In genomic region chr14:105420141-105420975, GRCh38 we compare ENCODE assay signal across 8 cellular contexts. TPM values are rescaled to one million over a fixed set of nuclear protein-coding genes. Genes with fewer than 3 reads are reported as not detected.
DNase-seq lines count a peak whose midpoint lies in the region; ATAC-seq, FAIRE-seq and TF ChIP-seq lines count a peak whose summit lies in the region.

No MANE protein-coding gene starts in this region.

- H3K27ac ChIP-seq in DOHH2 (ENCODE audit: low read depth, low read length) (peak overlapping the region; percentile 2), H1 (ENCODE audit: low read depth, low read length) (peak overlapping the region; percentile 77), neural progenitor cell (peak overlapping the region; percentile 5)

- no peaks in the 10 kb centered on the region for H3K27me3 Mint-ChIP-seq in neural progenitor cell (ENCODE audit: insufficient read depth, low read depth)

- peak overlapping the region; percentile 87 for H3K56ac ChIP-seq in H1 (replicated peaks; ENCODE audit: insufficient read length, low read depth, low read length)

- peaks cover 40% of the 10 kb centered on the region for H3K36me3 ChIP-seq in DOHH2 (ENCODE audit: control insufficient read depth, low read length)
- H3K36me3 ChIP-seq in NT2/D1 (ENCODE audit: insufficient read depth, insufficient read length, low read length): peaks cover 39% of the 10 kb centered on the region
- H3K36me3 ChIP-seq in H1 (ENCODE audit: control insufficient read depth in 2 of 4, insufficient read depth in 4 of 4, low read length in 3 of 4): peaks cover 0 to 2% (median 0%) of the 10 kb centered on the region in 4 experiments; a peak in 3 of 8 replicates
- no peaks in the 10 kb centered on the region for H3K36me3 ChIP-seq in neural progenitor cell

- peak overlapping the region; percentile 23 for H4K5ac ChIP-seq in H1 (ENCODE audit: insufficient read length, low read depth, low read length)

- peak overlapping the region; percentile 10 for H3K18ac ChIP-seq in H1 (ENCODE audit: extremely low read depth, low read length)

- peak overlapping the region; percentile 86 for H3K27ac Mint-ChIP-seq in neural progenitor cell

- H3K4me3 ChIP-seq in DOHH2 (ENCODE audit: low read length) (peak overlapping the region; percentile 77), NT2/D1 (ENCODE audit: insufficient read length, low read depth) (peak overlapping the region; percentile 80), H1 (ENCODE audit: extremely low read depth in 1 of 4, insufficient read depth in 2 of 4, low read depth in 3 of 4, low read length in 4 of 4) (peak overlapping the region; percentile 62 to 88 (median 78)), neural progenitor cell (peak overlapping the region; percentile 85)

- DNase-seq in NT2/D1 (ENCODE audit: low read depth, low spot score): no peak
- no peak for DNase-seq in H1 (ENCODE audit: low read depth in 1 of 2, low spot score in 2 of 2)
- DNase-seq in neural progenitor cell (ENCODE audit: low spot score): no peak
- no peak for DNase-seq in cerebellar cortex (ENCODE audit: low spot score)

- peak overlapping the region; percentile 94 for H3K4ac ChIP-seq in H1 (replicated peaks; ENCODE audit: insufficient read length, low read depth, low read length)

- H2BK20ac ChIP-seq in H1 (ENCODE audit: low read length): no peak overlapping the region

- POLR2A ChIA-PET in H1 (lab: Charles Lee; ENCODE audit: partially characterized antibody): interaction anchor here (1.0 to 5.2 kb wide), 6 partner anchors 9 to 23 kb away, joined by 3 to 43 read pairs (median 4); partner anchors contain the start of gene TEX22

- H3K9me3 ChIP-seq in DOHH2 (ENCODE audit: control insufficient read depth, insufficient read depth, low read length) (no peaks in the 10 kb centered on the region), NT2/D1 (ENCODE audit: insufficient read depth, low read length) (no peaks in the 10 kb centered on the region), H1 (ENCODE audit: insufficient read depth in 2 of 2, low read depth in 1 of 2, low read length in 1 of 2) (no peaks in the 10 kb centered on the region), neural progenitor cell (ENCODE audit: low read depth) (no peaks in the 10 kb centered on the region)

- H3K27me3 ChIP-seq in DOHH2 (ENCODE audit: control insufficient read depth, low read length) (peaks cover 6% of the 10 kb centered on the region; the same call in 1 of the 2 replicates), NT2/D1 (ENCODE audit: insufficient read depth, insufficient read length) (no peaks in the 10 kb centered on the region), H1 (replicated peaks in 1 of 4; ENCODE audit: control insufficient read depth in 3 of 4, extremely low read depth in 1 of 4, insufficient read depth in 3 of 4, low read length in 3 of 4) (peaks cover 0 to 3% (median 1%) of the 10 kb centered on the region in 4 experiments; a peak in 3 of 7 replicates), neural progenitor cell (peaks cover 9% of the 10 kb centered on the region)

- 7% methylated on average over 18 of the region's 61 CpGs; no CpG with 5 or more reads in 1 of the 2 experiments for WGBS in H1 (ENCODE audit: extremely low coverage in 1 of 2, insufficient coverage in 1 of 2, insufficient read length in 1 of 2, insufficient replicate concordance in 2 of 2, low coverage in 1 of 2, low lambda C conversion rate in 2 of 2, missing lambda C conversion rate in 1 of 2), 2 experiments

- H4K20me1 ChIP-seq in DOHH2 (ENCODE audit: control insufficient read depth, insufficient read depth, low read depth, low read length) (peaks cover 12% of the 10 kb centered on the region; the same call in 1 of the 2 replicates), H1 (replicated peaks in 1 of 2; ENCODE audit: control insufficient read depth in 1 of 2, insufficient read depth in 2 of 2, low read length in 2 of 2) (peaks cover 26 to 27% of the 10 kb centered on the region in 2 experiments), neural progenitor cell (ENCODE audit: low read depth) (peaks cover 50% of the 10 kb centered on the region)

- no peak overlapping the region for H2BK15ac ChIP-seq in H1 (ENCODE audit: low read length)

- no peak for TF ChIP-seq EP300 in H1 (IDR thresholded peaks at IDR 0.05; ENCODE audit: borderline replicate concordance in 1 of 2, low read depth in 2 of 2, low read length in 2 of 2)

- H2AK5ac ChIP-seq in H1 (ENCODE audit: low read depth, low read length): peak overlapping the region; percentile 93; the same call in 1 of the 2 replicates

- H3K9me2 ChIP-seq in DOHH2 (replicated peaks; ENCODE audit: control insufficient read depth, low read length): no peaks in the 10 kb centered on the region

- peak overlapping the region; percentile 85 for H4K91ac ChIP-seq in H1 (replicated peaks; ENCODE audit: insufficient read length, low read length)

- H3K4me1 ChIP-seq in DOHH2 (ENCODE audit: control insufficient read depth, low read length) (peaks cover 27% of the 10 kb centered on the region), NT2/D1 (ENCODE audit: insufficient read depth, insufficient read length) (peaks cover 21% of the 10 kb centered on the region), H1 (replicated peaks in 1 of 4; ENCODE audit: control insufficient read depth in 3 of 4, insufficient read depth in 4 of 4, low read length in 3 of 4) (peaks cover 0 to 28% (median 23%) of the 10 kb centered on the region in 4 experiments; a peak in 5 of 7 replicates), neural progenitor cell (peaks cover 19% of the 10 kb centered on the region)

- H2AFZ ChIP-seq in H1 (ENCODE audit: low read length): no peak overlapping the region
- H2AFZ ChIP-seq in neural progenitor cell (replicated peaks): no peak overlapping the region

- no peak overlapping the region for H3K23ac ChIP-seq in H1 (ENCODE audit: insufficient read length)

- H3K36me3 Mint-ChIP-seq in neural progenitor cell: peaks cover 9% of the 10 kb centered on the region

- TF ChIP-seq CTCF in DOHH2 (IDR thresholded peaks at IDR 0.05; ENCODE audit: low read depth, low read length, poor library complexity, severe bottlenecking): no peak
- TF ChIP-seq CTCF in H1 (IDR thresholded peaks at IDR 0.05; ENCODE audit: control extremely low read depth in 1 of 3, insufficient read depth in 1 of 3, low read depth in 1 of 3, low read length in 3 of 3): no peak
- TF ChIP-seq CTCF in neural progenitor cell (IDR thresholded peaks at IDR 0.05): no peak

- peaks cover 7% of the 10 kb centered on the region for H3K23me2 ChIP-seq in H1 (ENCODE audit: low read depth, low read length)

- no peak overlapping the region for H2BK12ac ChIP-seq in H1 (ENCODE audit: low read depth, low read length)

- H3F3A ChIP-seq in DOHH2 (ENCODE audit: control insufficient read depth, insufficient read depth) (no peaks in the 10 kb centered on the region; the same call in 1 of the 2 replicates), neural progenitor cell (ENCODE audit: low read depth) (no peaks in the 10 kb centered on the region)

- H2BK5ac ChIP-seq in H1 (ENCODE audit: low read depth, low read length): peak overlapping the region; percentile 32

- peak in 1 of 2 experiments; percentile 47; a peak in 1 of 3 replicates for TF ChIP-seq POLR2A in H1 (IDR thresholded peaks at IDR 0.05; ENCODE audit: control extremely low read depth in 1 of 2, low read depth in 2 of 2, low read length in 2 of 2)

- peak overlapping the region; percentile 93 for H3K9ac ChIP-seq in NT2/D1 (ENCODE audit: insufficient read length, low read depth)
- peak overlapping the region; percentile 64 to 79 (median 69) for H3K9ac ChIP-seq in H1 (replicated peaks in 1 of 4; ENCODE audit: extremely low read depth in 1 of 4, low read depth in 3 of 4, low read length in 3 of 4)
- peak overlapping the region; percentile 34 for H3K9ac ChIP-seq in neural progenitor cell

- peak overlapping the region; percentile 53 for H3K14ac ChIP-seq in H1 (ENCODE audit: insufficient read length)

- CTCF ChIA-PET in H1 (lab: Charles Lee; ENCODE audit: partially characterized antibody): interaction anchor here (0.6 to 1.6 kb wide), 8 partner anchors 9 to 633 kb away, joined by 3 to 7 read pairs (median 4); no protein-coding TSS in a partner anchor

- H3K4me1 Mint-ChIP-seq in neural progenitor cell: peaks cover 28% of the 10 kb centered on the region

- peak overlapping the region; percentile 91 for H3K4me3 Mint-ChIP-seq in neural progenitor cell

- TF ChIP-seq RAD21 in H1 (IDR thresholded peaks at IDR 0.05 in 1 of 2, conservative IDR thresholded peaks at IDR 0.05 in 1 of 2; ENCODE audit: low read depth in 2 of 2, low read length in 2 of 2): no peak

- H3K79me1 ChIP-seq in H1 (ENCODE audit: low read depth, low read length): peaks cover 26% of the 10 kb centered on the region

- FAIRE-seq in H1 (lab: Jason Lieb, UNC): no peak

- H3K4me2 ChIP-seq in DOHH2 (ENCODE audit: low read length) (peak overlapping the region; percentile 94), H1 (ENCODE audit: insufficient read depth in 1 of 2, low read depth in 2 of 2, low read length in 2 of 2) (peak overlapping the region; percentile 88), neural progenitor cell (peak overlapping the region; percentile 98)

- peak overlapping the region; percentile 62 for H4K8ac ChIP-seq in H1 (ENCODE audit: extremely low read depth, insufficient read depth, low read length)

- no peaks in the 10 kb centered on the region for H3K9me3 Mint-ChIP-seq in neural progenitor cell

- H2BK120ac ChIP-seq in H1 (replicated peaks; ENCODE audit: low read depth, low read length): no peak overlapping the region

- peaks cover 56% of the 10 kb centered on the region for H3K79me2 ChIP-seq in DOHH2 (ENCODE audit: control insufficient read depth, low read length)
- peaks cover 21 to 58% of the 10 kb centered on the region in 2 experiments; a peak in 3 of 4 replicates for H3K79me2 ChIP-seq in H1 (ENCODE audit: control insufficient read depth in 1 of 2, insufficient read depth in 2 of 2, low read length in 2 of 2)
- peaks cover 63% of the 10 kb centered on the region for H3K79me2 ChIP-seq in neural progenitor cell (ENCODE audit: low read depth)

- ATAC-seq in HG03045 (IDR thresholded peaks at IDR 0.05; ENCODE audit: unreplicated experiment) (no peak), HG02588 (IDR thresholded peaks at IDR 0.05; ENCODE audit: unreplicated experiment) (no peak), HG03095 (IDR thresholded peaks at IDR 0.05; ENCODE audit: unreplicated experiment) (no peak)

RNA-seq across cellular contexts. Expression of gene MTA1, which starts 0.7 kb away (rescaled TPM):
- total RNA-seq in H1 (2021; fragmentation: NEBNext Ultra II Directional; extraction: Animal tissue kit (Norgen Biotek cat#: 25700)): 217 and 221 TPM in 2 replicates
- polyA plus RNA-seq in H1 (2011; rRNA removed): 73.9 and 159 TPM in 2 replicates
- polyA plus RNA-seq in H1 (2011; cell fraction: cytosol; rRNA removed): 107 TPM
- polyA plus RNA-seq in H1 (2011; cell fraction: nucleus; rRNA removed): 578 TPM
- polyA plus RNA-seq in H1 (2012, experiment 1 of 2): 172 to 212 TPM (median 181 TPM) in 4 replicates
- 113 TPM for polyA plus RNA-seq in H1 (2012, experiment 2 of 2)
- 173 TPM for polyA plus RNA-seq in H1 (2013, experiment 1 of 2)
- 167 TPM for polyA plus RNA-seq in H1 (2013, experiment 2 of 2)
- 58.7 and 60.2 TPM in 2 replicates for polyA minus RNA-seq in H1 (2011; rRNA and poly(A)+ RNA removed)
- 171 TPM for polyA minus RNA-seq in H1 (2011; cell fraction: cytosol; rRNA and poly(A)+ RNA removed)
- 231 TPM for polyA minus RNA-seq in H1 (2011; cell fraction: nucleus; rRNA and poly(A)+ RNA removed)
- 59.8 and 117 TPM in 2 replicates for total RNA-seq in neural progenitor cell (ENCODE audit: low replicate concordance)

RNA-seq across cellular contexts. Expression of gene TEX22, which starts 22.0 kb away (rescaled TPM):
- 0.39 and 0.82 TPM in 2 replicates for total RNA-seq in H1 (2021; fragmentation: NEBNext Ultra II Directional; extraction: Animal tissue kit (Norgen Biotek cat#: 25700))
- polyA plus RNA-seq in H1 (2011; rRNA removed): 0.24 and 0.67 TPM in 2 replicates
- polyA plus RNA-seq in H1 (2011; cell fraction: cytosol; rRNA removed): 0.70 TPM
- polyA plus RNA-seq in H1 (2011; cell fraction: nucleus; rRNA removed): 5.9 TPM
- polyA plus RNA-seq in H1 (2012, experiment 1 of 2): 0.28 to 0.54 TPM (median 0.42 TPM) in 4 replicates
- polyA plus RNA-seq in H1 (2012, experiment 2 of 2): 0.05 TPM
- 0.14 TPM for polyA plus RNA-seq in H1 (2013, experiment 1 of 2)
- 0.07 TPM for polyA plus RNA-seq in H1 (2013, experiment 2 of 2)
- polyA minus RNA-seq in H1 (2011; rRNA and poly(A)+ RNA removed): 0.10 and 0.16 TPM in 2 replicates
- polyA minus RNA-seq in H1 (2011; cell fraction: cytosol; rRNA and poly(A)+ RNA removed): not detected
- 1.5 TPM for polyA minus RNA-seq in H1 (2011; cell fraction: nucleus; rRNA and poly(A)+ RNA removed)
- total RNA-seq in neural progenitor cell (ENCODE audit: low replicate concordance): 0.84 TPM in 1 of 2 replicates, not detected in the other

RNA-seq across cellular contexts. Expression of gene CRIP2, which starts 54.3 kb away (rescaled TPM):
- total RNA-seq in H1 (2021; fragmentation: NEBNext Ultra II Directional; extraction: Animal tissue kit (Norgen Biotek cat#: 25700)): 4.0 and 4.2 TPM in 2 replicates
- polyA plus RNA-seq in H1 (2011; rRNA removed): 13.5 and 28.4 TPM in 2 replicates
- polyA plus RNA-seq in H1 (2011; cell fraction: cytosol; rRNA removed): 11.7 TPM
- polyA plus RNA-seq in H1 (2011; cell fraction: nucleus; rRNA removed): 18.2 TPM
- 6.1 to 9.1 TPM (median 7.6 TPM) in 4 replicates for polyA plus RNA-seq in H1 (2012, experiment 1 of 2)
- polyA plus RNA-seq in H1 (2012, experiment 2 of 2): 5.1 TPM
- polyA plus RNA-seq in H1 (2013, experiment 1 of 2): 6.7 TPM
- polyA plus RNA-seq in H1 (2013, experiment 2 of 2): 7.7 TPM
- polyA minus RNA-seq in H1 (2011; rRNA and poly(A)+ RNA removed): 0.76 and 0.83 TPM in 2 replicates
- polyA minus RNA-seq in H1 (2011; cell fraction: cytosol; rRNA and poly(A)+ RNA removed): 3.4 TPM
- 3.5 TPM for polyA minus RNA-seq in H1 (2011; cell fraction: nucleus; rRNA and poly(A)+ RNA removed)
- 0.30 and 3.5 TPM in 2 replicates for total RNA-seq in neural progenitor cell (ENCODE audit: low replicate concordance)

Comparison
In these comparisons a context has a peak if more than half of its experiments do, and no peak if none do; other contexts are left out.
1. H3K27ac ChIP-seq: peak in every context shown above with its lines; median percentile 77 in H1; 5 in neural progenitor cell; 2 in DOHH2.
2. H3K9ac ChIP-seq: peak in every context shown above with its lines; median percentile 93 in NT2/D1; 69 in H1; 34 in neural progenitor cell.